ENCODE assay signal across 8 cellular contexts in genomic region chr11:1308745-1309497, GRCh38. TPM values are rescaled to one million over a fixed set of nuclear protein-coding genes. Genes with fewer than 3 reads are reported as not detected.
DNase-seq lines count a peak whose midpoint lies in the region; ATAC-seq and TF ChIP-seq lines count a peak whose summit lies in the region.

No MANE protein-coding gene starts in this region.

- TF ChIP-seq CTCF in NB4 (IDR thresholded peaks at IDR 0.05; ENCODE audit: low read depth, low read length) (no peak), dorsolateral prefrontal cortex (IDR thresholded peaks at IDR 0.05 in 54 of 56, conservative IDR thresholded peaks at IDR 0.05 in 2 of 56; ENCODE audit: low read depth in 1 of 56, partially characterized antibody in 56 of 56) (no peak)

- intact Hi-C loops in dorsolateral prefrontal cortex (cut with DNase I): loop anchor here (1.0 to 5.0 kb wide), 5 partner anchors 47 to 208 kb away; no protein-coding TSS in a partner anchor

- H3K9ac ChIP-seq in mucosa of stomach (ENCODE audit: low read length): peak overlapping the region; percentile 43

- H3K4me3 ChIP-seq in H7 (ENCODE audit: insufficient read depth, low read depth, low read length): peak overlapping the region; percentile 57
- H3K4me3 ChIP-seq in NB4 (ENCODE audit: low read depth, low read length): peak overlapping the region; percentile 34
- peak overlapping the region; percentile 47 to 100 (median 90) for H3K4me3 ChIP-seq in dorsolateral prefrontal cortex
- H3K4me3 ChIP-seq in mucosa of stomach (ENCODE audit: low read length): no peak overlapping the region

- peaks cover 47% of the 10 kb centered on the region for H3K4me1 ChIP-seq in mucosa of stomach (ENCODE audit: control insufficient read depth, insufficient read depth, low read length)

- no peaks in the 10 kb centered on the region for H3K9me3 ChIP-seq in mucosa of stomach (ENCODE audit: control insufficient read depth, low read length)

- H3K27ac ChIP-seq in dorsolateral prefrontal cortex: peak overlapping the region in 56 of 59 donors; percentile 18 to 99 (median 94)

- ATAC-seq in GM18502 (IDR thresholded peaks at IDR 0.05; ENCODE audit: poor library complexity, unreplicated experiment): peak; percentile 56

- H3K36me3 ChIP-seq in H7 (replicated peaks; ENCODE audit: control insufficient read depth, insufficient read depth, low read length) (no peaks in the 10 kb centered on the region), mucosa of stomach (ENCODE audit: control insufficient read depth, insufficient read depth, low read length) (no peaks in the 10 kb centered on the region)

- H3K27me3 ChIP-seq in H7 (ENCODE audit: control insufficient read depth, insufficient read depth, low read length): no peaks in the 10 kb centered on the region
- no peaks in the 10 kb centered on the region for H3K27me3 ChIP-seq in dorsolateral prefrontal cortex
- H3K27me3 ChIP-seq in mucosa of stomach (ENCODE audit: control insufficient read depth, insufficient read depth, low read length): no peaks in the 10 kb centered on the region

- no peak for TF ChIP-seq POLR2A in NB4 (IDR thresholded peaks at IDR 0.05; ENCODE audit: extremely low read depth, insufficient read length)

- DNase-seq in H7 (peak; percentile 96), NB4 (ENCODE audit: low read depth) (no peak), dorsolateral prefrontal cortex (peak in 3 of 10 donors; percentile 5 to 51 (median 33)), HuH-7.5 (ENCODE audit: low spot score) (no peak), retina (no peak), DMS79 (lab: John Stamatoyannopoulos, UW) (no peak)

RNA-seq across cellular contexts. Expression of gene TOLLIP, which starts 0.5 kb away (rescaled TPM):
- 11.2 and 11.8 TPM in 2 replicates for total RNA-seq in H7 (2014; rRNA removed; shearing (Covaris generic))
- 100 to 1,000 TPM; 129 to 348 (median 261) TPM for total RNA-seq in dorsolateral prefrontal cortex

Comparison
In these comparisons a context has a peak if more than half of its experiments do, and no peak if none do; other contexts are left out.
1. RNA of gene TOLLIP, which starts 0.5 kb away (total RNA-seq): 129 to 348 TPM in dorsolateral prefrontal cortex; 11.2 to 11.8 TPM in H7; every median in the first group is over 10 times any median in the second.